8 cellular contexts compared by ENCODE assay signal in the genomic region with DNA sequence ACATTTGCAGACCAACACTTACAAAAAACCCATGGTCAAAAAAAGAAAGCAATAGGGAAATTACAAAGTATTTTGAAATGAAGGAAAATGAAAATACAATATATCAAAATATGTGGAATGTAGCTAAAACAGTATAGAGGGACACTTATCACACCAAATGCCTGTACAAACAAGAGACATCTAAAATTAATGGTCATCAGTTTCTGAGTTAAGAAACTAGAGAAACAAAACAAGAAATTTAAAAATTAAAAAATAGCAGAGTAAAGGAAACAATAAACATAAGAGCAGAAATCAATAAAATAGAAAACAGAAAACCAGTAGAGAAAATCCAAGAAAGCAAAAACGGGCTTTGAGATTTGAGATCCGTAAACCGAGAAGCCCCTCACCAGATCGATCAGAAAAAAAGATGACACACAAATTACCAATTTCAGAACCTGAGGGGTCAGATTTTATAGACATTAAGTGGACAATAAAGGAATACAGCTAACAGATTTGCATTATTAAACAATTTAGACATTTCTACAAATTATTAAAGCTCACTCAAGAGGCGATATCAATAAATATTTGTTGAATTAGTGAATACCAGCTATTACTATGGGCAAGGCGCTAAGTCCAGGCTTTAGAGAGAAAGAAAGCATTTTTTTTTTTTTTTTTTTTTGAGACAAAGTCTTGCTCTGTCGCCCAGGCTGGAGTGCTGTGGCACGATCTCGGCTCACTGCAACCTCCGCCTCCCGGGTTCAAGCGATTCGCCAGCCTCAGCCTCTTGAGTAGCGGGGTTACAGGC. TPM values are rescaled to one million over a fixed set of nuclear protein-coding genes. Genes with fewer than 3 reads are reported as not detected.
DNase-seq lines count a peak whose midpoint lies in the region; ATAC-seq and TF ChIP-seq lines count a peak whose summit lies in the region.

No MANE protein-coding gene starts in this region.

- H3K27me3 ChIP-seq in ascending aorta (no peaks in the 10 kb centered on the region), left lung (no peaks in the 10 kb centered on the region), suprapubic skin (no peaks in the 10 kb centered on the region)

- TF ChIP-seq EP300 in suprapubic skin (IDR thresholded peaks at IDR 0.05): no peak

- H3K27me3 Mint-ChIP-seq in T-helper 2 cell treated with Interferon-gamma antibody and Interleukin-4, amounts not matched to agents 5 μg/mL and 100 μg/mL, for 36 hours (ENCODE audit: low read depth): no peaks in the 10 kb centered on the region

- H3K27ac ChIP-seq in ascending aorta: peak overlapping the region; percentile 95 to 96
- peak overlapping the region; percentile 93 to 96 for H3K27ac ChIP-seq in left lung
- peak overlapping the region; percentile 84 for H3K27ac ChIP-seq in suprapubic skin

- intact Hi-C loops in ascending aorta (cut with DNase I): loop anchor here (5.0 to 10.0 kb wide), 4 partner anchors 381 to 1044 kb away; partner anchors contain the start of genes DHFR, MSH3, MTX3 and ZFYVE16
- intact Hi-C loops in left lung (cut with DNase I): no loop called here

- TF ChIP-seq CTCF in ascending aorta (IDR thresholded peaks at IDR 0.05): no peak
- no peak for TF ChIP-seq CTCF in left lung (IDR thresholded peaks at IDR 0.05)
- TF ChIP-seq CTCF in suprapubic skin (IDR thresholded peaks at IDR 0.05): no peak

- peak overlapping the region; percentile 97 for H3K27ac Mint-ChIP-seq in T-helper 2 cell treated with Interferon-gamma antibody and Interleukin-4, amounts not matched to agents 5 μg/mL and 100 μg/mL, for 36 hours

- DNase-seq in T-helper 2 cell treated with Interferon-gamma antibody and Interleukin-4, amounts not matched to agents 5 μg/mL and 100 μg/mL, for 36 hours (ENCODE audit: low spot score): no peak
- DNase-seq in T-helper 2 cell (no peak), ascending aorta (ENCODE audit: low spot score in 2 of 2) (no peak), left lung (no peak), suprapubic skin (ENCODE audit: low spot score in 2 of 2) (no peak), NOMO-1 (lab: John Stamatoyannopoulos, UW; ENCODE audit: unreplicated experiment in 2 of 2) (no peak), dermis blood vessel endothelial cell (no peak)

- peaks cover 28% of the 10 kb centered on the region for H3K36me3 Mint-ChIP-seq in T-helper 2 cell treated with Interferon-gamma antibody and Interleukin-4, amounts not matched to agents 5 μg/mL and 100 μg/mL, for 36 hours (ENCODE audit: low read depth)

- H3K4me3 Mint-ChIP-seq in T-helper 2 cell treated with Interferon-gamma antibody and Interleukin-4, amounts not matched to agents 5 μg/mL and 100 μg/mL, for 36 hours: peak overlapping the region; percentile 93

- H3K9me3 ChIP-seq in ascending aorta (no peaks in the 10 kb centered on the region), left lung (no peaks in the 10 kb centered on the region), suprapubic skin (no peaks in the 10 kb centered on the region)

- H3K4me1 ChIP-seq in ascending aorta (peaks cover 0 to 9% of the 10 kb centered on the region in 2 donors), left lung (peaks cover 15 to 24% of the 10 kb centered on the region in 2 donors), suprapubic skin (peaks cover 23% of the 10 kb centered on the region)

- peaks cover 12% of the 10 kb centered on the region for H3K9me3 Mint-ChIP-seq in T-helper 2 cell treated with Interferon-gamma antibody and Interleukin-4, amounts not matched to agents 5 μg/mL and 100 μg/mL, for 36 hours

- 59% methylated on average over 13 of the region's 14 CpGs for WGBS in suprapubic skin

- peak overlapping the region; percentile 38 to 99 for H3K4me3 ChIP-seq in ascending aorta
- peak overlapping the region; percentile 49 to 85 for H3K4me3 ChIP-seq in left lung
- H3K4me3 ChIP-seq in suprapubic skin: peak overlapping the region; percentile 82

- H3K4me1 Mint-ChIP-seq in T-helper 2 cell treated with Interferon-gamma antibody and Interleukin-4, amounts not matched to agents 5 μg/mL and 100 μg/mL, for 36 hours (ENCODE audit: low read depth): peaks cover 23% of the 10 kb centered on the region

- ATAC-seq in left lung (no peak), GM21825 (IDR thresholded peaks at IDR 0.05; ENCODE audit: unreplicated experiment) (no peak)

- H3K36me3 ChIP-seq in ascending aorta (peaks cover 0 to 8% of the 10 kb centered on the region in 2 donors), left lung (peaks cover 0 to 8% of the 10 kb centered on the region in 2 donors), suprapubic skin (no peaks in the 10 kb centered on the region)

- no peak for TF ChIP-seq POLR2A in suprapubic skin (IDR thresholded peaks at IDR 0.05)

RNA-seq across cellular contexts. Expression of gene TENT2, which starts 1.0 kb away (rescaled TPM):
- total RNA-seq in ascending aorta: 16.4 TPM
- 10 to 100 TPM; 53.1 to 69.0 TPM for total RNA-seq in left lung
- 100 to 1,000 TPM in 1 of 4 donors, 10 to 100 TPM in 3; 54.0 to 168 (median 60.4) TPM for total RNA-seq in suprapubic skin
- 29.6 and 34.7 TPM in 2 replicates for total RNA-seq in dermis blood vessel endothelial cell
